Comparison of ENCODE assay signal across 8 cellular contexts in genomic region chr20:62937353-62938104, GRCh38.
DNase-seq lines count a peak whose midpoint lies in the region; ATAC-seq and TF ChIP-seq lines count a peak whose summit lies in the region.

No MANE protein-coding gene starts in this region.

- H3K4me3 ChIP-seq in astrocyte of the cerebellum (ENCODE audit: low read depth, low read length), result peak overlapping the region; percentile 95

- in situ Hi-C loops in astrocyte of the cerebellum (cut with HindIII; ENCODE audit: low sequenced_read_pairs), result no loop called here

- DNase-seq in NCI-H2029 treated with DMSO at 0.1 percent for 48 hours (lab: John Stamatoyannopoulos, UW) (peak; percentile 68), T-helper 9 cell (peak; percentile 95), astrocyte of the cerebellum (ENCODE audit: low read depth) (peak; percentile 87), hippocampal formation (lab: John Stamatoyannopoulos, UW) (peak; percentile 91), retina (peak; percentile 99), cortex of kidney (lab: John Stamatoyannopoulos, UW) (no peak)

- ATAC-seq in GM18517 (IDR thresholded peaks at IDR 0.05; ENCODE audit: unreplicated experiment) (peak; percentile 80), HG03025 (IDR thresholded peaks at IDR 0.05; ENCODE audit: low FRiP score, unreplicated experiment) (peak; percentile 87)

- no peak for TF ChIP-seq CTCF in astrocyte of the cerebellum (IDR thresholded peaks at IDR 0.05; ENCODE audit: low read depth, low read length, missing control alignments)
